14 cellular contexts compared by ENCODE assay signal in genomic region chr2:119693967-119694366, GRCh38. TPM values are rescaled to one million over a fixed set of nuclear protein-coding genes. Genes with fewer than 3 reads are reported as not detected.
A peak's percentile ranks its signal among the peaks of the same experiment; 100 is the strongest.
DNase-seq lines count a peak whose midpoint lies in the region; ATAC-seq and TF ChIP-seq lines count a peak whose summit lies in the region.
"Had no signal": no experiment of that assay in that cellular context is flagged by ENCODE, and none has a peak within 500 bp of the region (broad histone marks: within the 10 kb centered on the region; RNA-seq: fewer than 3 reads in every experiment).

No MANE protein-coding gene starts in this region.

- TF ChIP-seq CTCF in GM23338 (conservative IDR thresholded peaks at IDR 0.05; ENCODE audit: low read depth in 2 of 2) (no peak), WTC11 (IDR thresholded peaks at IDR 0.05) (no peak), mesothelial cell of epicardium (IDR thresholded peaks at IDR 0.05; ENCODE audit: unreplicated experiment) (no peak), spleen (IDR thresholded peaks at IDR 0.05 in 8 of 11, conservative IDR thresholded peaks at IDR 0.05 in 3 of 11) (no peak)

- H3K4me1 ChIP-seq in GM23338 (ENCODE audit: insufficient read depth) (peaks cover 27% of the 10 kb centered on the region), spleen (peaks cover 0 to 12% (median 0%) of the 10 kb centered on the region in 6 donors)

- H3K79me2 ChIP-seq in GM23338 (replicated peaks; ENCODE audit: insufficient read depth) = no peaks in the 10 kb centered on the region

- DNase-seq in GM23338 (ENCODE audit: low spot score) (no peak), WTC11 (ENCODE audit: low spot score) (no peak), mesothelial cell of epicardium (ENCODE audit: low spot score in 2 of 2, unreplicated experiment in 2 of 2) (no peak), spleen (peak; percentile 19), substantia nigra (lab: John Stamatoyannopoulos, UW) (no peak)
- no peak for DNase-seq in activated naive CD4-positive, alpha-beta T cell treated with Interleukin-2 at 50 U/mL for 16 hours
- DNase-seq: EL, GOT3, NCI-H1436, NCI-H2029 treated with DMSO at 0.1 percent for 48 hours, NCI-H524, SHP77 treated with DMSO at 0.1 percent for 48 hours had no signal

- no peak overlapping the region for H2AFZ ChIP-seq in GM23338

- H3K4me2 ChIP-seq in GM23338 = no peak overlapping the region; the same call in 1 of the 2 replicates

- no peak overlapping the region for H3K4me3 Mint-ChIP-seq in GM23338
- H3K4me3 Mint-ChIP-seq in WTC11 = no peak overlapping the region; the same call in 1 of the 2 replicates
- no peak overlapping the region for H3K4me3 Mint-ChIP-seq in mesothelial cell of epicardium
- H3K4me3 Mint-ChIP-seq: B cell had no signal

- 80 to 96% (median 92%) methylated on average over 5 of the region's 5 CpGs for WGBS in spleen, 5 donors

- CTCF ChIA-PET in WTC11 (lab: Charles Lee) = interaction anchor here (1.2 kb wide), 1 partner anchor 9 kb away, joined by 4 read pairs; no protein-coding TSS in a partner anchor

- H3K27ac Mint-ChIP-seq in GM23338 = 0 out of 2 replicates have a peak overlapping the region, but pooled peaks have one; percentile 14
- H3K27ac Mint-ChIP-seq in WTC11 = peak overlapping the region; percentile 40
- H3K27ac Mint-ChIP-seq in mesothelial cell of epicardium = peak overlapping the region; percentile 0
- H3K27ac Mint-ChIP-seq: B cell had no signal

- H3K9me3 ChIP-seq in spleen = no peaks in the 10 kb centered on the region

- H3K9me3 Mint-ChIP-seq in GM23338 (no peaks in the 10 kb centered on the region), WTC11 (peaks cover 3% of the 10 kb centered on the region), mesothelial cell of epicardium (no peaks in the 10 kb centered on the region)

- H3K27ac ChIP-seq in GM23338 (ENCODE audit: low read depth) (no peak overlapping the region), spleen (no peak overlapping the region), substantia nigra (ENCODE audit: low read depth, low read length, poor library complexity, severe bottlenecking) (no peak overlapping the region)

- H3K27me3 Mint-ChIP-seq in GM23338 (ENCODE audit: insufficient read depth, low read depth, poor library complexity) = peaks cover 9% of the 10 kb centered on the region
- H3K27me3 Mint-ChIP-seq in WTC11 (ENCODE audit: low read depth) = no peaks in the 10 kb centered on the region; the same call in 1 of the 2 replicates
- H3K27me3 Mint-ChIP-seq in mesothelial cell of epicardium (ENCODE audit: low read depth) = no peaks in the 10 kb centered on the region

- POLR2A ChIA-PET in WTC11 (lab: Charles Lee) = interaction anchor here (0.8 kb wide), 1 partner anchor 15 kb away, joined by 3 read pairs; the partner anchor contains the start of gene TMEM177

- intact Hi-C loops in spleen (cut with DNase I; ENCODE audit: low total_unique reads) = no loop called here

- peaks cover 39% of the 10 kb centered on the region for H3K4me1 Mint-ChIP-seq in GM23338
- peaks cover 41% of the 10 kb centered on the region for H3K4me1 Mint-ChIP-seq in WTC11
- peaks cover 40% of the 10 kb centered on the region for H3K4me1 Mint-ChIP-seq in mesothelial cell of epicardium
- H3K4me1 Mint-ChIP-seq: B cell had no signal

- H3K36me3 Mint-ChIP-seq in GM23338 (ENCODE audit: low read depth) = peaks cover 3% of the 10 kb centered on the region
- peaks cover 6% of the 10 kb centered on the region for H3K36me3 Mint-ChIP-seq in WTC11
- H3K36me3 Mint-ChIP-seq in mesothelial cell of epicardium = peaks cover 3% of the 10 kb centered on the region

- no peaks in the 10 kb centered on the region for H4K20me1 ChIP-seq in GM23338 (replicated peaks; ENCODE audit: insufficient read depth)

- H3F3A ChIP-seq in GM23338 (replicated peaks; ENCODE audit: low read depth) = peaks cover 6% of the 10 kb centered on the region; the same call in 1 of the 2 replicates

- no peak for TF ChIP-seq POLR2A in spleen (IDR thresholded peaks at IDR 0.05)

- peaks cover 6% of the 10 kb centered on the region; the same call in 1 of the 2 replicates for H3K9me2 ChIP-seq in GM23338 (ENCODE audit: insufficient read depth)

- ATAC-seq in GM23338 = no peak
- ATAC-seq in WTC11 = no peak
- no peak for ATAC-seq in GM21786 (IDR thresholded peaks at IDR 0.05; ENCODE audit: unreplicated experiment)

- no peak overlapping the region for H3K4me3 ChIP-seq in GM23338
- no peak overlapping the region for H3K4me3 ChIP-seq in spleen

- H3K36me3 ChIP-seq in GM23338 (ENCODE audit: insufficient read depth) (no peaks in the 10 kb centered on the region), spleen (peaks cover 0 to 16% (median 6%) of the 10 kb centered on the region in 6 donors)

- H3K27me3 ChIP-seq in GM23338 (ENCODE audit: insufficient read depth) (no peaks in the 10 kb centered on the region), spleen (replicated peaks in 1 of 7) (peaks cover 0 to 12% (median 0%) of the 10 kb centered on the region in 7 donors)

TF ChIP-seq in GM23338, 12 proteins besides CTCF, POLR2A, EP300 and RAD21 (continues in another document):
- no peak for TF ChIP-seq ZNF331 (CRISPR knock-in tag; IDR thresholded peaks at IDR 0.05; ENCODE audit: low read depth)
- no peak for TF ChIP-seq REST (IDR thresholded peaks at IDR 0.05; ENCODE audit: unreplicated experiment)

TF ChIP-seq in WTC11, 78 proteins besides CTCF, POLR2A, EP300 and RAD21 (continues in another document):
- TF ChIP-seq MYBL2 (CRISPR knock-in tag; IDR thresholded peaks at IDR 0.05) (no peak), ATF3 (CRISPR knock-in tag; conservative IDR thresholded peaks at IDR 0.05) (no peak), IRF2 (CRISPR knock-in tag; IDR thresholded peaks at IDR 0.05; ENCODE audit: borderline replicate concordance, low read depth) (no peak), TP53 (CRISPR knock-in tag; IDR thresholded peaks at IDR 0.05) (no peak), NFE2L1 (CRISPR knock-in tag; IDR thresholded peaks at IDR 0.05) (no peak), RORB (CRISPR knock-in tag; IDR thresholded peaks at IDR 0.05) (no peak), USF1 (CRISPR knock-in tag; IDR thresholded peaks at IDR 0.05) (no peak), ZBTB21 (CRISPR knock-in tag; IDR thresholded peaks at IDR 0.05; ENCODE audit: borderline replicate concordance) (no peak), AFF4 (CRISPR knock-in tag; IDR thresholded peaks at IDR 0.05; ENCODE audit: borderline replicate concordance) (no peak), FOXP1 (CRISPR knock-in tag; IDR thresholded peaks at IDR 0.05; ENCODE audit: borderline replicate concordance) (no peak), FOXK1 (CRISPR knock-in tag; IDR thresholded peaks at IDR 0.05) (no peak)

RNA-seq across cellular contexts. Expression of gene TMEM177, which starts 15.0 kb away (rescaled TPM):
- 52.0 and 58.7 TPM in 2 replicates for total RNA-seq in GM23338 (2014; rRNA removed; shearing (Covaris generic))
- polyA plus RNA-seq in GM23338 (2016; fragmentation: Nextera tagmentation; extraction: Ambion mirVana) (45.1 and 50.5 TPM in 2 replicates), spleen (1 to 10 TPM; 3.7 to 8.2 (median 8.0) TPM)
- total RNA-seq in WTC11 (2021) (33.5 to 41.1 TPM (median 34.1 TPM) in 3 replicates), mesothelial cell of epicardium (15.2 to 15.8 TPM (median 15.7 TPM) in 3 replicates), spleen (1 to 10 TPM; 6.6 to 9.5 (median 7.5) TPM)
